ENCODE assay signal across 37 cellular contexts in genomic region chr20:47941869-47942268, GRCh38.
"Had no signal": no experiment of that assay in that cellular context is flagged by ENCODE, and none has a peak within 500 bp of the region (broad histone marks: within the 10 kb centered on the region; RNA-seq: fewer than 3 reads in every experiment).

No MANE protein-coding gene starts in this region.

- H3K27me3 ChIP-seq: body of pancreas, brain microvascular endothelial cell, breast epithelium had no signal

- H3K4me1 ChIP-seq: adrenal gland, breast epithelium had no signal

- FAIRE-seq: astrocyte, TTC549 had no signal

- H3K9me3 Mint-ChIP-seq: activated B cell treated with CpG ODN at 0.5 μM for 24 hours; activated CD4-positive, alpha-beta memory T cell treated with anti-CD3 and anti-CD28 coated beads for 36 hours; activated CD4-positive, alpha-beta T cell treated with anti-CD3 and anti-CD28 coated beads, Interleukin-2, amount 10 ng/mL, durations not matched to agents 24 days and 14 days; activated CD8-positive, alpha-beta T cell treated with anti-CD3 and anti-CD28 coated beads for 36 hours; activated naive CD4-positive, alpha-beta T cell treated with anti-CD3 and anti-CD28 coated beads for 36 hours; activated naive CD4-positive, alpha-beta T cell treated with anti-CD3 and anti-CD28 coated beads, Interleukin-2, amount 50 U/mL, for 72 hours; activated naive CD8-positive, alpha-beta T cell treated with anti-CD3 and anti-CD28 coated beads for 36 hours; activated T-cell treated with anti-CD3 and anti-CD28 coated beads, Interleukin-2, amount 50 U/mL, for 4 hours; activated T-cell treated with anti-CD3 and anti-CD28 coated beads, Interleukin-2, amount 50 U/mL, for 72 hours; activated T-helper 1 cell treated with anti-CD3 and anti-CD28 coated beads, Interleukin-12 subunit alpha, Interleukin-12 subunit beta, Interleukin-2, Interleukin-4 antibody, amounts not matched to agents 30 ng/mL and 10 ng/mL and 1 ng/mL, durations not matched to agents 14 hours and 24 hours and 36 hours; activated T-helper 17 cell treated with anti-CD3 and anti-CD28 coated beads, Interleukin-2, amount 50 U/mL, for 72 hours; T-helper 1 cell treated with Interleukin-12 subunit alpha and Interleukin-12 subunit beta and Interleukin-4 antibody, amounts not matched to agents 30 μg/mL and 1 μg/mL, for 36 hours; T-helper 2 cell treated with Interferon-gamma antibody and Interleukin-4, amounts not matched to agents 5 μg/mL and 100 μg/mL, for 36 hours had no signal

- DNase-seq: activated B cell treated with CpG ODN at 0.5 μM for 24 hours; activated CD4-positive, alpha-beta memory T cell treated with anti-CD3 and anti-CD28 coated beads for 36 hours; activated CD4-positive, alpha-beta T cell treated with anti-CD3 and anti-CD28 coated beads for 4 hours; activated CD4-positive, alpha-beta T cell treated with anti-CD3 and anti-CD28 coated beads, Interleukin-2, amount 10 ng/mL, durations not matched to agents 24 days and 14 days; activated CD4-positive, alpha-beta T cell treated with anti-CD3 and anti-CD28 coated beads, Interleukin-2, amount 50 U/mL, for 1 hour; activated CD4-positive, alpha-beta T cell treated with anti-CD3 and anti-CD28 coated beads, Interleukin-2, amount 50 U/mL, for 4 hours; activated CD4-positive, CD25-positive, alpha-beta regulatory T cell treated with anti-CD3 and anti-CD28 coated beads, Interleukin-2, amount 50 U/mL, for 72 hours; activated CD8-positive, alpha-beta memory T cell treated with anti-CD3 and anti-CD28 coated beads, Interleukin-2, amount 50 U/mL, for 4 hours; activated CD8-positive, alpha-beta T cell treated with anti-CD3 and anti-CD28 coated beads for 36 hours; activated effector memory CD4-positive, alpha-beta T cell treated with anti-CD3 and anti-CD28 coated beads, Interleukin-2, amount 50 U/mL, for 16 hours; activated gamma-delta T cell treated with Interleukin-2 at 50 U/mL for 16 hours; activated naive CD4-positive, alpha-beta T cell; activated naive CD4-positive, alpha-beta T cell treated with anti-CD3 and anti-CD28 coated beads for 36 hours; activated naive CD4-positive, alpha-beta T cell treated with anti-CD3 and anti-CD28 coated beads, Interleukin-2, amount 50 U/mL, for 16 hours; activated naive CD8-positive, alpha-beta T cell treated with anti-CD3 and anti-CD28 coated beads for 36 hours; activated T-cell treated with anti-CD3 and anti-CD28 coated beads for 4 hours; activated T-cell treated with anti-CD3 and anti-CD28 coated beads, Interleukin-2, amount 50 U/mL, for 1 hour; activated T-cell treated with anti-CD3 and anti-CD28 coated beads, Interleukin-2, amount 50 U/mL, for 4 hours; activated T-cell treated with anti-CD3 and anti-CD28 coated beads, Interleukin-2, amount 50 U/mL, for 72 hours; amniotic stem cell; aorta; body of pancreas; brain microvascular endothelial cell; central memory CD4-positive, alpha-beta T cell; T-helper 1 cell; T-helper 2 cell; T-helper 9 cell had no signal

- H3K4me3 ChIP-seq: adrenal gland, body of pancreas, breast epithelium had no signal

- H3K36me3 ChIP-seq: adrenal gland, brain microvascular endothelial cell, breast epithelium had no signal

- H3K27ac Mint-ChIP-seq: activated B cell treated with CpG ODN at 0.5 μM for 24 hours; activated CD4-positive, alpha-beta memory T cell treated with anti-CD3 and anti-CD28 coated beads for 36 hours; activated CD4-positive, alpha-beta T cell treated with anti-CD3 and anti-CD28 coated beads, Interleukin-2, amount 10 ng/mL, durations not matched to agents 24 days and 14 days; activated CD8-positive, alpha-beta T cell treated with anti-CD3 and anti-CD28 coated beads for 36 hours; activated naive CD4-positive, alpha-beta T cell treated with anti-CD3 and anti-CD28 coated beads for 36 hours; activated naive CD4-positive, alpha-beta T cell treated with anti-CD3 and anti-CD28 coated beads, Interleukin-2, amount 50 U/mL, for 72 hours; activated naive CD8-positive, alpha-beta T cell treated with anti-CD3 and anti-CD28 coated beads for 36 hours; activated T-cell treated with anti-CD3 and anti-CD28 coated beads, Interleukin-2, amount 50 U/mL, for 72 hours; activated T-helper 1 cell treated with anti-CD3 and anti-CD28 coated beads, Interleukin-12 subunit alpha, Interleukin-12 subunit beta, Interleukin-2, Interleukin-4 antibody, amounts not matched to agents 30 ng/mL and 10 ng/mL and 1 ng/mL, durations not matched to agents 14 hours and 24 hours and 36 hours; activated T-helper 17 cell treated with anti-CD3 and anti-CD28 coated beads, Interleukin-2, amount 50 U/mL, for 72 hours; T-helper 1 cell treated with Interleukin-12 subunit alpha and Interleukin-12 subunit beta and Interleukin-4 antibody, amounts not matched to agents 30 μg/mL and 1 μg/mL, for 36 hours; T-helper 2 cell treated with Interferon-gamma antibody and Interleukin-4, amounts not matched to agents 5 μg/mL and 100 μg/mL, for 36 hours had no signal

- H3K9me3 ChIP-seq: adrenal gland, body of pancreas, breast epithelium had no signal

- H3K36me3 Mint-ChIP-seq: activated CD4-positive, alpha-beta memory T cell treated with anti-CD3 and anti-CD28 coated beads for 36 hours; activated naive CD4-positive, alpha-beta T cell treated with anti-CD3 and anti-CD28 coated beads, Interleukin-2, amount 50 U/mL, for 72 hours; activated naive CD8-positive, alpha-beta T cell treated with anti-CD3 and anti-CD28 coated beads for 36 hours had no signal

- H3K27me3 Mint-ChIP-seq: activated CD4-positive, alpha-beta memory T cell treated with anti-CD3 and anti-CD28 coated beads for 36 hours; activated CD4-positive, alpha-beta T cell treated with anti-CD3 and anti-CD28 coated beads, Interleukin-2, amount 10 ng/mL, durations not matched to agents 24 days and 14 days; activated naive CD8-positive, alpha-beta T cell treated with anti-CD3 and anti-CD28 coated beads for 36 hours had no signal

- H3K4me3 Mint-ChIP-seq: activated B cell treated with CpG ODN at 0.5 μM for 24 hours; activated CD4-positive, alpha-beta memory T cell treated with anti-CD3 and anti-CD28 coated beads for 36 hours; activated CD4-positive, alpha-beta T cell treated with anti-CD3 and anti-CD28 coated beads, Interleukin-2, amount 10 ng/mL, durations not matched to agents 24 days and 14 days; activated CD8-positive, alpha-beta T cell treated with anti-CD3 and anti-CD28 coated beads for 36 hours; activated naive CD4-positive, alpha-beta T cell treated with anti-CD3 and anti-CD28 coated beads for 36 hours; activated naive CD8-positive, alpha-beta T cell treated with anti-CD3 and anti-CD28 coated beads for 36 hours; activated T-cell treated with anti-CD3 and anti-CD28 coated beads, Interleukin-2, amount 50 U/mL, for 4 hours; activated T-cell treated with anti-CD3 and anti-CD28 coated beads, Interleukin-2, amount 50 U/mL, for 72 hours; activated T-helper 1 cell treated with anti-CD3 and anti-CD28 coated beads, Interleukin-12 subunit alpha, Interleukin-12 subunit beta, Interleukin-2, Interleukin-4 antibody, amounts not matched to agents 30 ng/mL and 10 ng/mL and 1 ng/mL, durations not matched to agents 14 hours and 24 hours and 36 hours; activated T-helper 17 cell treated with anti-CD3 and anti-CD28 coated beads, Interleukin-2, amount 50 U/mL, for 72 hours; T-helper 1 cell treated with Interleukin-12 subunit alpha and Interleukin-12 subunit beta and Interleukin-4 antibody, amounts not matched to agents 30 μg/mL and 1 μg/mL, for 36 hours; T-helper 2 cell treated with Interferon-gamma antibody and Interleukin-4, amounts not matched to agents 5 μg/mL and 100 μg/mL, for 36 hours had no signal

- ATAC-seq: activated CD8-positive, alpha-beta T cell treated with anti-CD3 and anti-CD28 coated beads for 36 hours; activated naive CD4-positive, alpha-beta T cell treated with anti-CD3 and anti-CD28 coated beads, Interleukin-2, amount 50 U/mL, for 72 hours; activated T-cell treated with anti-CD3 and anti-CD28 coated beads, Interleukin-2, amount 50 U/mL, for 4 hours; activated T-cell treated with anti-CD3 and anti-CD28 coated beads, Interleukin-2, amount 50 U/mL, for 72 hours; activated T-helper 17 cell treated with anti-CD3 and anti-CD28 coated beads, Interleukin-2, amount 50 U/mL, for 72 hours; body of pancreas had no signal

- H3K4me1 Mint-ChIP-seq: activated CD4-positive, alpha-beta T cell treated with anti-CD3 and anti-CD28 coated beads, Interleukin-2, amount 10 ng/mL, durations not matched to agents 24 days and 14 days; activated naive CD8-positive, alpha-beta T cell treated with anti-CD3 and anti-CD28 coated beads for 36 hours; activated T-helper 17 cell treated with anti-CD3 and anti-CD28 coated beads, Interleukin-2, amount 50 U/mL, for 72 hours had no signal

- H3K27ac ChIP-seq: adrenal gland, body of pancreas, brain microvascular endothelial cell, breast epithelium, VCaP had no signal
